Comparison of ENCODE assay signal across 28 cellular contexts in the genomic region with DNA sequence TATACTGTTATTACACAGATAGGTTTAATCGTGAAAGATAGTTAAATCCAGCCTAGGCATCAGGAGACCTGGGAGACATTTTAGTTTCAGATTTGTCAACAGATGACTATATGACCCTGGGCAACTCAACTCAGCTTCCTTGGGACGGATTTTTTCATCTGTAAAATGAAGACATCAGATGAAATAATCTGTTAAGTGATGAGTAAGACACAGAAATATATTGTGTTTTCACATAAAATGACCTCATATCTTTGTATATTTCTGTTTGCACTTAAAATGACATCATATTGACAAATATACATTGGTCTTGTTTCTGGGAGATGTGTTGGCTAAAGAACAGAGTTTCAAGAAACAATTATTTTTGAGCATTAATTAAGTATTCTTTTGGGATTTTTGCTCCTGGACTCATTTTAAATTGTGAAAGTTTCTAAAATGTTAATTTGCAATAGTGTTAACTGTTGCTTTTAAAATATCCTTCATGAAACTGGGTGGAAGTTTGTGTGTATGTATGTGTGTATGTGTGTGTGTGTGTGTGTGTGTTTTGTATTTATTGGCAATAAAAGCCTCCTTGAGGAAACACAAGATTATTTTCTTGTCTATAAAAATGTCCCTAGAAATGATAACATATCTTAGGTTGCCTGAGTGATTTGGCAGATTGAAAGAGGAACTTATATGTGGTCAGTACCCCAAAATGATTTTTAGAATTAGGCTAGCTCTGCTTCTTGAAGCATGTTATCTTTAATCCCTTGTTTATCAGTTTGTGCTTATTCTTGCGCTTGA. TPM values are rescaled to one million over a fixed set of nuclear protein-coding genes. Genes with fewer than 3 reads are reported as not detected.
DNase-seq lines count a peak whose midpoint lies in the region; ATAC-seq, FAIRE-seq and TF ChIP-seq lines count a peak whose summit lies in the region.
"Had no signal": no experiment of that assay in that cellular context is flagged by ENCODE, and none has a peak within 500 bp of the region (broad histone marks: within the 10 kb centered on the region; RNA-seq: fewer than 3 reads in every experiment).

No MANE protein-coding gene starts in this region.

- H3K4me1 Mint-ChIP-seq in mesothelial cell of epicardium, result no peaks in the 10 kb centered on the region
- H3K4me1 Mint-ChIP-seq: T-cell had no signal

- H3K9me1 ChIP-seq in endothelial cell of umbilical vein (replicated peaks; ENCODE audit: control insufficient read depth, extremely low read depth, insufficient read depth, low read length), result no peaks in the 10 kb centered on the region

- H3K27ac Mint-ChIP-seq in mesothelial cell of epicardium, result no peak overlapping the region
- H3K27ac Mint-ChIP-seq: CD4-positive, alpha-beta T cell; T-cell had no signal

- H3K4me1 ChIP-seq in PC-3 (ENCODE audit: insufficient read depth, low read length), result no peaks in the 10 kb centered on the region
- no peaks in the 10 kb centered on the region for H3K4me1 ChIP-seq in endothelial cell of umbilical vein (ENCODE audit: control insufficient read depth, extremely low read depth, insufficient read depth, low read length)
- H3K4me1 ChIP-seq in testis, result no peaks in the 10 kb centered on the region
- H3K4me1 ChIP-seq: A549, SJSA1 had no signal

- no peaks in the 10 kb centered on the region for H3K9me2 ChIP-seq in PC-3 (replicated peaks; ENCODE audit: low read length)

- WGBS in testis, 2 donors, result 86 to 88% methylated on average over 3 of the region's 3 CpGs

- BruUV-seq in PC-3 (replicated peaks; lab: Mats Ljungman, UMichigan) (no TSS peak), endothelial cell of umbilical vein (replicated peaks; lab: Mats Ljungman, UMichigan) (no TSS peak)

- H3K79me2 ChIP-seq in PC-3 (ENCODE audit: low read length), result no peaks in the 10 kb centered on the region
- H3K79me2 ChIP-seq in endothelial cell of umbilical vein (ENCODE audit: control insufficient read depth, insufficient read depth, low read length), result no peaks in the 10 kb centered on the region

- H3K4me3 Mint-ChIP-seq in mesothelial cell of epicardium, result no peak overlapping the region
- H3K4me3 Mint-ChIP-seq: CD4-positive, alpha-beta T cell; T-cell had no signal

- intact Hi-C loops in PC-3 (cut with micrococcal nuclease), result no loop called here
- intact Hi-C loops in endothelial cell of umbilical vein (cut with micrococcal nuclease), result no loop called here
- intact Hi-C loops in testis (cut with DNase I; ENCODE audit: low total_unique reads), result no loop called here

- CTCF ChIA-PET in PC-3 (lab: Charles Lee) (no interaction called here), endothelial cell of umbilical vein (lab: Charles Lee) (interaction anchor here (0.8 kb wide), 1 partner anchor 12 kb away, joined by 3 read pairs; no protein-coding TSS in a partner anchor)

- no peak for TF ChIP-seq CTCF in 22Rv1 (IDR thresholded peaks at IDR 0.05)
- no peak for TF ChIP-seq CTCF in PC-3 (conservative IDR thresholded peaks at IDR 0.05; ENCODE audit: low read depth, low read length)
- no peak for TF ChIP-seq CTCF in endothelial cell of umbilical vein (IDR thresholded peaks at IDR 0.05; ENCODE audit: extremely low read depth in 1 of 2, insufficient read depth in 1 of 2, low read depth in 1 of 2, low read length in 2 of 2)
- TF ChIP-seq CTCF in testis (IDR thresholded peaks at IDR 0.05), result no peak
- TF ChIP-seq CTCF in mesothelial cell of epicardium (IDR thresholded peaks at IDR 0.05; ENCODE audit: unreplicated experiment), result no peak

- H3K4me3 ChIP-seq in PC-3 (ENCODE audit: low read length) (no peak overlapping the region), endothelial cell of umbilical vein (replicated peaks in 1 of 3; ENCODE audit: insufficient read depth in 1 of 3, low read depth in 1 of 3, low read length in 3 of 3) (no peak overlapping the region), testis (no peak overlapping the region)
- H3K4me3 ChIP-seq: A549; BLaER1 treated with 17β-estradiol and CSF1 and Interleukin-3, amounts not matched to agents 10 nM and 100 nM; PC-9; SJSA1 had no signal

- H3K27me3 Mint-ChIP-seq in mesothelial cell of epicardium (ENCODE audit: low read depth), result peaks cover 7% of the 10 kb centered on the region

- H3K36me3 ChIP-seq in PC-3 (ENCODE audit: low read depth, low read length) (no peaks in the 10 kb centered on the region), endothelial cell of umbilical vein (ENCODE audit: control insufficient read depth in 2 of 2, extremely low read depth in 1 of 2, insufficient read depth in 2 of 2, low read length in 2 of 2) (no peaks in the 10 kb centered on the region), testis (ENCODE audit: low read depth, missing control alignments) (no peaks in the 10 kb centered on the region)
- H3K36me3 ChIP-seq: BLaER1 treated with 17β-estradiol and CSF1 and Interleukin-3, amounts not matched to agents 10 nM and 100 nM; SJSA1 had no signal

- H4K20me1 ChIP-seq in PC-3 (ENCODE audit: low read length) (no peaks in the 10 kb centered on the region), endothelial cell of umbilical vein (replicated peaks; ENCODE audit: control insufficient read depth, extremely low read depth, insufficient read depth, low read length) (no peaks in the 10 kb centered on the region)
- H4K20me1 ChIP-seq: BLaER1 treated with 17β-estradiol and CSF1 and Interleukin-3, amounts not matched to agents 10 nM and 100 nM had no signal

- H3K9ac ChIP-seq in PC-3 (ENCODE audit: low read length) (no peak overlapping the region), endothelial cell of umbilical vein (replicated peaks; ENCODE audit: extremely low read depth, insufficient read depth, low read length) (no peak overlapping the region)
- H3K9ac ChIP-seq: BLaER1 treated with 17β-estradiol and CSF1 and Interleukin-3, amounts not matched to agents 10 nM and 100 nM had no signal

- FAIRE-seq in endothelial cell of umbilical vein (lab: Jason Lieb, UNC), result no peak
- FAIRE-seq in HTR-8/SVneo (lab: Jason Lieb, UNC), result no peak
- FAIRE-seq: A549, D721Med, H54 had no signal

- H3K27me3 ChIP-seq in PC-3 (ENCODE audit: low read length) (no peaks in the 10 kb centered on the region), endothelial cell of umbilical vein (ENCODE audit: control insufficient read depth in 2 of 2, insufficient read depth in 2 of 2, low read length in 2 of 2) (peaks cover 17 to 24% of the 10 kb centered on the region in 2 experiments), testis (no peaks in the 10 kb centered on the region)
- H3K27me3 ChIP-seq: BLaER1 treated with 17β-estradiol and CSF1 and Interleukin-3, amounts not matched to agents 10 nM and 100 nM; SJSA1 had no signal

- H3K36me3 Mint-ChIP-seq in mesothelial cell of epicardium, result no peaks in the 10 kb centered on the region
- H3K36me3 Mint-ChIP-seq: T-cell had no signal

- DNase-seq in ELR (ENCODE audit: low read depth) (peak; percentile 6), PC-3 (peak; percentile 50), endothelial cell of umbilical vein (ENCODE audit: low read depth, low spot score) (no peak), testis (no peak), mesothelial cell of epicardium (ENCODE audit: low spot score in 2 of 2, unreplicated experiment in 2 of 2) (no peak), HTR-8/SVneo (ENCODE audit: insufficient read length, low spot score) (no peak)
- DNase-seq: AML-193; CD4-positive, alpha-beta T cell; EL; GF-D8; IMR-90; KG1; MM.1S; NCI-H2029; NCI-H446; NCI-H524 treated with DMSO at 0.1 percent for 48 hours; NCI-H774; NK-92 treated with Interleukin-12 subunit alpha and Interleukin-12 subunit beta, amount 100 ng/mL, for 24 hours; PC-9; Right ventricle myocardium superior; RPMI8226; T-cell had no signal

- H3K9me3 ChIP-seq in PC-3 (ENCODE audit: low read length) (no peaks in the 10 kb centered on the region), endothelial cell of umbilical vein (replicated peaks; ENCODE audit: control insufficient read depth, insufficient read depth, low read length) (no peaks in the 10 kb centered on the region), testis (no peaks in the 10 kb centered on the region)
- H3K9me3 ChIP-seq: A549, SJSA1 had no signal

- dilution Hi-C loops in endothelial cell of umbilical vein (cut with MboI; ENCODE audit: extremely low pct_ligation_motif_present, low sequenced_read_pairs), result no loop called here

- H3K27ac ChIP-seq in 22Rv1 (peak overlapping the region; percentile 39), PC-3 (ENCODE audit: low read length) (0 out of 2 replicates have a peak overlapping the region, but pooled peaks have one; percentile 17), endothelial cell of umbilical vein (ENCODE audit: insufficient read depth, low read depth, low read length) (no peak overlapping the region), testis (no peak overlapping the region)
- H3K27ac ChIP-seq: A549; BLaER1 treated with 17β-estradiol and CSF1 and Interleukin-3, amounts not matched to agents 10 nM and 100 nM; PC-9; SJSA1 had no signal

- H2AFZ ChIP-seq in PC-3 (ENCODE audit: low read length) (no peak overlapping the region), endothelial cell of umbilical vein (ENCODE audit: low read depth, low read length) (no peak overlapping the region)
- H2AFZ ChIP-seq: PC-9 had no signal

- peaks cover 18% of the 10 kb centered on the region for H3K9me3 Mint-ChIP-seq in mesothelial cell of epicardium

- no peak for TF ChIP-seq POLR2A in endothelial cell of umbilical vein (IDR thresholded peaks at IDR 0.05; ENCODE audit: low read depth, low read length)
- TF ChIP-seq POLR2A in testis (IDR thresholded peaks at IDR 0.05), result no peak

- POLR2A ChIA-PET in PC-3 (lab: Charles Lee; ENCODE audit: unreplicated experiment), result no interaction called here
- POLR2A ChIA-PET in endothelial cell of umbilical vein (lab: Charles Lee), result no interaction called here

- H3K4me2 ChIP-seq in PC-3 (ENCODE audit: low read length) (no peak overlapping the region), endothelial cell of umbilical vein (ENCODE audit: insufficient read depth, low read length) (no peak overlapping the region)
- H3K4me2 ChIP-seq: A549; BLaER1 treated with 17β-estradiol and CSF1 and Interleukin-3, amounts not matched to agents 10 nM and 100 nM; PC-9 had no signal

- ATAC-seq in PC-3, result peak; percentile 83
- ATAC-seq: A549, T-cell had no signal

- no peaks in the 10 kb centered on the region for H3F3A ChIP-seq in PC-3 (ENCODE audit: low read length, unreplicated experiment)

TF ChIP-seq in endothelial cell of umbilical vein, 7 proteins besides CTCF, POLR2A, EP300 and RAD21 (continues in another document):
- TF ChIP-seq FOS (IDR thresholded peaks at IDR 0.05; ENCODE audit: borderline replicate concordance, insufficient read depth, low read length), result no peak

RNA-seq across cellular contexts. Expression of a gene that starts 29.1 kb away (rescaled TPM):
- total RNA-seq in PC-3 (2014; rRNA removed) (2.6 and 5.3 TPM in 2 replicates), endothelial cell of umbilical vein (5.1 and 5.6 TPM in 2 replicates), testis (1 to 10 TPM; 7.9 to 9.8 TPM), mesothelial cell of epicardium (6.7 to 8.4 TPM (median 8.3 TPM) in 3 replicates)
- polyA plus RNA-seq in endothelial cell of umbilical vein (1.3 and 2.2 TPM in 2 replicates), testis (ENCODE audit: insufficient read depth, low read depth, low replicate concordance) (16.1 TPM)
- 3.1 and 3.2 TPM in 2 replicates for polyA plus RNA-seq in endothelial cell of umbilical vein (2011; cell fraction: cytosol; rRNA removed)
- 2.8 and 3.8 TPM in 2 replicates for polyA plus RNA-seq in endothelial cell of umbilical vein (2011; cell fraction: nucleus; rRNA removed)
- polyA plus RNA-seq in endothelial cell of umbilical vein (2012), result 5.1 and 7.3 TPM in 2 replicates
- polyA minus RNA-seq in endothelial cell of umbilical vein, result 3.7 and 4.1 TPM in 2 replicates
- polyA minus RNA-seq in endothelial cell of umbilical vein (2011; cell fraction: cytosol; rRNA and poly(A)+ RNA removed), result not detected
- 2.5 and 3.5 TPM in 2 replicates for polyA minus RNA-seq in endothelial cell of umbilical vein (2011; cell fraction: nucleus; rRNA and poly(A)+ RNA removed)

Comparison
In these comparisons a context has a peak if more than half of its experiments do, and no peak if none do; other contexts are left out.
1. H3K27ac ChIP-seq: peak in 22Rv1 (single experiment) and PC-3 (single experiment); none in endothelial cell of umbilical vein (single experiment) and testis (0 of 2).
2. DNase-seq: peak in ELR (single experiment) and PC-3 (single experiment); none in endothelial cell of umbilical vein (single experiment), testis (single experiment), mesothelial cell of epicardium (0 of 2) and HTR-8/SVneo (single experiment).